23 cellular contexts compared by ENCODE assay signal in the genomic region with DNA sequence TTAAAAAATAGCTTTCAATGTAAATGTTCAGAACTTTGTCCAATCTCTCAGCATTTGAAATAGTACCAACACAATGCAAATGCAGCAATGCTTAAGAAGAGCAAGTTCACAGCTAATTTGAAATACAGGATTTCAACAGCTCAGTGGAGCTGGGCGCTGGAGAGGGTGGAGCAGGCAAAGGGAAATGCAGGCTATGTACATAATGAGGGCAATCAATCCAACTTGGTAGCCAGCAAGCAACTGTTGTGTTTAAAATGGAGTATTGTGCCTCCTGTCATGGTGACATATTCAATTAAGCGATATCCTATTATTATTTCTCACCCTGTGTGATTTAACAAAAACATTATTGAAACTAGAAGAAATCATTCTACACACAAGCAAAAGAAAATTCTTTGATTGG.
DNase-seq lines count a peak whose midpoint lies in the region; ATAC-seq and TF ChIP-seq lines count a peak whose summit lies in the region.
"Had no signal": no experiment of that assay in that cellular context is flagged by ENCODE, and none has a peak within 500 bp of the region (broad histone marks: within the 10 kb centered on the region; RNA-seq: fewer than 3 reads in every experiment).

No MANE protein-coding gene starts in this region.

- no peaks in the 10 kb centered on the region for H3K27me3 ChIP-seq in HAP-1 (ENCODE audit: low read depth)
- H3K27me3 ChIP-seq in ascending aorta, result no peaks in the 10 kb centered on the region
- no peaks in the 10 kb centered on the region for H3K27me3 ChIP-seq in PC-9 (ENCODE audit: insufficient read depth, low read depth)
- H3K27me3 ChIP-seq: heart right ventricle, thyroid gland had no signal

- H3K27me3 Mint-ChIP-seq in activated T-cell treated with anti-CD3 and anti-CD28 coated beads, Interleukin-2, amount 50 U/mL, for 4 hours (ENCODE audit: low read depth), result no peaks in the 10 kb centered on the region
- H3K27me3 Mint-ChIP-seq: CD4-positive, alpha-beta memory T cell had no signal

- H3K36me3 ChIP-seq in HAP-1 (replicated peaks) (no peaks in the 10 kb centered on the region), mesodermal cell (ENCODE audit: control insufficient read depth, insufficient read depth, low read length) (no peaks in the 10 kb centered on the region), ascending aorta (no peaks in the 10 kb centered on the region), PC-9 (ENCODE audit: low read depth) (no peaks in the 10 kb centered on the region)
- H3K36me3 ChIP-seq: heart right ventricle, prostate gland, thyroid gland had no signal

- TF ChIP-seq CTCF in ascending aorta (IDR thresholded peaks at IDR 0.05) (no peak), PC-9 (conservative IDR thresholded peaks at IDR 0.05) (no peak)

- H3K4me1 Mint-ChIP-seq in activated T-cell treated with anti-CD3 and anti-CD28 coated beads, Interleukin-2, amount 50 U/mL, for 4 hours (ENCODE audit: low read depth), result no peaks in the 10 kb centered on the region
- H3K4me1 Mint-ChIP-seq: CD4-positive, alpha-beta memory T cell; nephron progenitor cell had no signal

- no peaks in the 10 kb centered on the region for H4K20me1 ChIP-seq in PC-9 (ENCODE audit: insufficient read depth)

- H3K9me3 ChIP-seq in HAP-1 (no peaks in the 10 kb centered on the region), mesodermal cell (ENCODE audit: control insufficient read depth, low read length) (no peaks in the 10 kb centered on the region), ascending aorta (no peaks in the 10 kb centered on the region), PC-9 (ENCODE audit: insufficient read depth, low read depth) (no peaks in the 10 kb centered on the region)
- H3K9me3 ChIP-seq: prostate gland, thyroid gland had no signal

- H3K27ac ChIP-seq in mesodermal cell (ENCODE audit: low read depth, low read length, severe bottlenecking) (peak overlapping the region; percentile 86), ascending aorta (no peak overlapping the region), PC-9 (no peak overlapping the region)
- H3K27ac ChIP-seq: heart right ventricle, prostate gland, thyroid gland had no signal

- intact Hi-C loops in ascending aorta (cut with DNase I), result no loop called here
- intact Hi-C loops in PC-9 (cut with micrococcal nuclease; ENCODE audit: unreplicated experiment), result loop anchor here (2.0 to 10.0 kb wide), 5 partner anchors 67 to 267 kb away; no protein-coding TSS in a partner anchor

- no peaks in the 10 kb centered on the region for H3K9me2 ChIP-seq in PC-9 (ENCODE audit: insufficient read depth)

- H3F3A ChIP-seq in PC-9 (ENCODE audit: insufficient read depth, low read depth), result no peaks in the 10 kb centered on the region

- in situ Hi-C loops in Caki2 (cut with HindIII; ENCODE audit: low pct_unique_long_range_greater_than_20kb, low sequenced_read_pairs), result no loop called here
- in situ Hi-C loops in HAP-1 (cut with MboI; ENCODE audit: low sequenced_read_pairs), result no loop called here

- DNase-seq in Caki2 (ENCODE audit: low read depth) (peak; percentile 16), HAP-1 (ENCODE audit: low spot score in 2 of 2) (peak; percentile 14 to 28), NCI-H69 (lab: John Stamatoyannopoulos, UW) (peak; percentile 91), ascending aorta (ENCODE audit: low spot score in 2 of 2) (no peak), PC-9 (no peak)
- DNase-seq in activated T-cell treated with anti-CD3 and anti-CD28 coated beads, Interleukin-2, amount 50 U/mL, for 4 hours, result no peak
- DNase-seq: activated effector memory CD4-positive, alpha-beta T cell treated with anti-CD3 and anti-CD28 coated beads, Interleukin-2, amount 50 U/mL, for 16 hours; amniotic stem cell; CD4-positive, alpha-beta memory T cell; DMS53; H7; heart right ventricle; NCI-H1694; NCI-H524; nephron progenitor cell; OCI-M1; stimulated activated naive CD4-positive, alpha-beta T cell treated with Interleukin-2 at 50 U/mL for 16 hours; T-helper 2 cell; thyroid gland had no signal

- no TSS peak for BruUV-seq in PC-9 (replicated peaks; lab: Mats Ljungman, UMichigan)

- ATAC-seq in activated T-cell treated with anti-CD3 and anti-CD28 coated beads, Interleukin-2, amount 50 U/mL, for 4 hours, result no peak
- ATAC-seq: heart right ventricle, HepG2, left lobe of liver had no signal

- H3K4me2 ChIP-seq in PC-9, result no peak overlapping the region

- H3K4me3 ChIP-seq in HAP-1, result no peak overlapping the region
- H3K4me3 ChIP-seq in mesodermal cell (ENCODE audit: extremely low read depth, insufficient read depth, low read length, poor library complexity, severe bottlenecking), result no peak overlapping the region
- no peak overlapping the region for H3K4me3 ChIP-seq in ascending aorta
- no peak overlapping the region for H3K4me3 ChIP-seq in PC-9
- H3K4me3 ChIP-seq: heart right ventricle, prostate gland, thyroid gland had no signal

- H3K4me1 ChIP-seq in HAP-1 (no peaks in the 10 kb centered on the region), mesodermal cell (ENCODE audit: control insufficient read depth, insufficient read depth, low read length, poor library complexity, severe bottlenecking) (peaks cover 23% of the 10 kb centered on the region), ascending aorta (no peaks in the 10 kb centered on the region), PC-9 (replicated peaks; ENCODE audit: insufficient read depth) (no peaks in the 10 kb centered on the region)
- H3K4me1 ChIP-seq: heart right ventricle, prostate gland, thyroid gland had no signal

- H3K9me3 Mint-ChIP-seq in activated T-cell treated with anti-CD3 and anti-CD28 coated beads, Interleukin-2, amount 50 U/mL, for 4 hours, result no peaks in the 10 kb centered on the region
- H3K9me3 Mint-ChIP-seq: nephron progenitor cell had no signal

- no peak overlapping the region for H3K4me3 Mint-ChIP-seq in activated T-cell treated with anti-CD3 and anti-CD28 coated beads, Interleukin-2, amount 50 U/mL, for 4 hours
- H3K4me3 Mint-ChIP-seq: CD4-positive, alpha-beta memory T cell; nephron progenitor cell had no signal

- no peaks in the 10 kb centered on the region for H3K79me2 ChIP-seq in PC-9 (ENCODE audit: low read depth)

- 40 to 79% methylated on average over 1 of the region's 2 CpGs for WGBS in mesodermal cell (ENCODE audit: insufficient coverage in 2 of 2), 2 experiments

- POLR2A ChIA-PET in PC-9 (lab: Charles Lee; ENCODE audit: unreplicated experiment), result no interaction called here

- no peak overlapping the region for H2AFZ ChIP-seq in PC-9

- CTCF ChIA-PET in PC-9 (lab: Charles Lee), result no interaction called here

- no peaks in the 10 kb centered on the region for H3K36me3 Mint-ChIP-seq in activated T-cell treated with anti-CD3 and anti-CD28 coated beads, Interleukin-2, amount 50 U/mL, for 4 hours (ENCODE audit: insufficient read depth)
- H3K36me3 Mint-ChIP-seq: CD4-positive, alpha-beta memory T cell had no signal

Comparison
In these comparisons a context has a peak if more than half of its experiments do, and no peak if none do; other contexts are left out.
1. DNase-seq: peak in Caki2 (single experiment), HAP-1 (2 of 2) and NCI-H69 (single experiment); none in ascending aorta (0 of 2), PC-9 (0 of 2) and activated T-cell treated with anti-CD3 and anti-CD28 coated beads, Interleukin-2, amount 50 U/mL, for 4 hours (single experiment).